Comparison of ENCODE assay signal across 25 cellular contexts in the genomic region with DNA sequence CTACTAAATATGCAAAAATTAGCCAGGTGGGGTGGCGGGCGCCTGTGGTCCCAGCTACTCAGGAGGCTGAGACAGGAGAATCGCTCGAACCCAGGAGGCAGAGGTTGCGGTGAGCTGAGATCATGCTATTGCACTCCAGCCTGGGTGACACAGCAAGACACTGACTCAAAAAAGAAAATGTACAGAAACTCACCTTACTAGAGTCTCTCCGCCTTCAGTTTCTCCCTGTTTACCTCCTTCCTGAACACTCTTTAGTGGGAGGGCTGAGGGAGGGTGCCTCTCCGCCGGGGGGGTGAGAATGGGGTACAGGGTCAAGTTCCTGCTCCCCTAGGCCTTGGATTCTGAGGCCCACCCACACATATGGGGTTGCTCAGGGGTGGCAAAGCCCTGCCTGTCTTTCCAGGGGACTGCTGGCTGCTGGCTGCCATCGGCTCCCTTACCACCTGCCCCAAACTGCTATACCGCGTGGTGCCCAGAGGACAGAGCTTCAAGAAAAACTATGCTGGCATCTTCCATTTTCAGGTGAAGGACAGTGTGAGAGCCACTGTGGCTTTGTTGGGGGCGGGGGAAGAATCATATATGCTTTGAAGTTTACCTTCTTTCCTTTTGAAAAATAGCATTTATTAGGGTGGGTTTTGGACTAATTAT. TPM values are rescaled to one million over a fixed set of nuclear protein-coding genes. Genes with fewer than 3 reads are reported as not detected.
DNase-seq lines count a peak whose midpoint lies in the region; ATAC-seq and TF ChIP-seq lines count a peak whose summit lies in the region.
"Had no signal": no experiment of that assay in that cellular context is flagged by ENCODE, and none has a peak within 500 bp of the region (broad histone marks: within the 10 kb centered on the region; RNA-seq: fewer than 3 reads in every experiment).

No MANE protein-coding gene starts in this region.

- peaks cover 24% of the 10 kb centered on the region for H3K4me1 Mint-ChIP-seq in activated CD8-positive, alpha-beta T cell treated with anti-CD3 and anti-CD28 coated beads for 36 hours (ENCODE audit: low read depth)
- H3K4me1 Mint-ChIP-seq in stimulated activated naive B cell treated with anti-CD40 and anti-IgM and Interleukin-4, amounts not matched to agents 10 μg/mL and 1 μg/mL and 100 μg/mL, for 72 hours = peaks cover 14 to 22% of the 10 kb centered on the region in 2 donors

- H3K9me3 Mint-ChIP-seq in activated CD8-positive, alpha-beta T cell treated with anti-CD3 and anti-CD28 coated beads for 36 hours = no peaks in the 10 kb centered on the region
- H3K9me3 Mint-ChIP-seq in stimulated activated naive B cell treated with anti-CD40 and anti-IgM and Interleukin-4, amounts not matched to agents 10 μg/mL and 1 μg/mL and 100 μg/mL, for 72 hours = no peaks in the 10 kb centered on the region
- H3K9me3 Mint-ChIP-seq: activated naive CD8-positive, alpha-beta T cell treated with anti-CD3 and anti-CD28 coated beads, Interleukin-2, amount 10 ng/mL, durations not matched to agents 7 days and 5 days; activated T-helper 1 cell treated with anti-CD3 and anti-CD28 coated beads, Interleukin-12 subunit alpha, Interleukin-12 subunit beta, Interleukin-2, Interleukin-4 antibody, amounts not matched to agents 30 ng/mL and 10 ng/mL and 1 ng/mL, durations not matched to agents 14 hours and 24 hours and 36 hours; CD8-positive, alpha-beta memory T cell; immature natural killer cell; natural killer cell had no signal

- DNase-seq in activated naive CD4-positive, alpha-beta T cell treated with Interleukin-2 at 50 U/mL for 16 hours = peak; percentile 48
- no peak for DNase-seq in activated naive CD4-positive, alpha-beta T cell (lab: John Stamatoyannopoulos, UW)
- DNase-seq in activated CD8-positive, alpha-beta T cell treated with anti-CD3 and anti-CD28 coated beads for 36 hours = peak; percentile 74
- DNase-seq in stimulated activated naive B cell treated with anti-CD40 and anti-IgM and Interleukin-4, amounts not matched to agents 10 μg/mL and 1 μg/mL and 100 μg/mL, for 72 hours = no peak
- no peak for DNase-seq in NAMALWA (ENCODE audit: low spot score)
- DNase-seq: NCI-H1417 treated with DMSO at 0.1 percent for 48 hours, SIG-M5 had no signal

- H3K27ac Mint-ChIP-seq in activated CD8-positive, alpha-beta T cell treated with anti-CD3 and anti-CD28 coated beads for 36 hours = peak overlapping the region; percentile 81
- peak overlapping the region; percentile 3 for H3K27ac Mint-ChIP-seq in stimulated activated naive B cell treated with anti-CD40 and anti-IgM and Interleukin-4, amounts not matched to agents 10 μg/mL and 1 μg/mL and 100 μg/mL, for 72 hours
- H3K27ac Mint-ChIP-seq: natural killer cell had no signal

- peak; percentile 52 for ATAC-seq in GM21447 (IDR thresholded peaks at IDR 0.05; ENCODE audit: unreplicated experiment)
- peak; percentile 60 for ATAC-seq in activated CD8-positive, alpha-beta T cell treated with anti-CD3 and anti-CD28 coated beads for 36 hours
- no peak for ATAC-seq in stimulated activated naive B cell treated with anti-CD40 and anti-IgM and Interleukin-4, amounts not matched to agents 10 μg/mL and 1 μg/mL and 100 μg/mL, for 72 hours (replicated peaks)
- ATAC-seq in GM21529 (IDR thresholded peaks at IDR 0.05; ENCODE audit: unreplicated experiment) = no peak

- H3K36me3 Mint-ChIP-seq in activated CD8-positive, alpha-beta T cell treated with anti-CD3 and anti-CD28 coated beads for 36 hours (ENCODE audit: low read depth) = no peaks in the 10 kb centered on the region
- no peaks in the 10 kb centered on the region for H3K36me3 Mint-ChIP-seq in stimulated activated naive B cell treated with anti-CD40 and anti-IgM and Interleukin-4, amounts not matched to agents 10 μg/mL and 1 μg/mL and 100 μg/mL, for 72 hours
- H3K36me3 Mint-ChIP-seq: activated naive CD8-positive, alpha-beta T cell treated with anti-CD3 and anti-CD28 coated beads, Interleukin-2, amount 10 ng/mL, durations not matched to agents 7 days and 5 days; CD8-positive, alpha-beta memory T cell; immature natural killer cell; natural killer cell had no signal

- intact Hi-C loops in activated CD8-positive, alpha-beta T cell treated with anti-CD3 and anti-CD28 coated beads for 36 hours (cut with micrococcal nuclease) = loop anchor here (2.0 to 5.0 kb wide), 2 partner anchors 65 to 167 kb away; no protein-coding TSS in a partner anchor

- CTCF ChIA-PET in activated CD8-positive, alpha-beta T cell treated with anti-CD3 and anti-CD28 coated beads for 36 hours (lab: Charles Lee) = interaction anchor here (0.6 to 2.7 kb wide), 38 partner anchors 9 to 397 kb away, joined by 3 to 28 read pairs (median 4); a partner anchor contains a TSS

- TF ChIP-seq CTCF in activated CD8-positive, alpha-beta T cell treated with anti-CD3 and anti-CD28 coated beads for 36 hours (IDR thresholded peaks at IDR 0.05) = no peak

- H3K4me3 Mint-ChIP-seq in activated CD8-positive, alpha-beta T cell treated with anti-CD3 and anti-CD28 coated beads for 36 hours = peak overlapping the region; percentile 43
- H3K4me3 Mint-ChIP-seq in stimulated activated naive B cell treated with anti-CD40 and anti-IgM and Interleukin-4, amounts not matched to agents 10 μg/mL and 1 μg/mL and 100 μg/mL, for 72 hours = no peak overlapping the region
- H3K4me3 Mint-ChIP-seq: activated naive CD8-positive, alpha-beta T cell treated with anti-CD3 and anti-CD28 coated beads, Interleukin-2, amount 10 ng/mL, durations not matched to agents 7 days and 5 days; activated T-helper 1 cell treated with anti-CD3 and anti-CD28 coated beads, Interleukin-12 subunit alpha, Interleukin-12 subunit beta, Interleukin-2, Interleukin-4 antibody, amounts not matched to agents 30 ng/mL and 10 ng/mL and 1 ng/mL, durations not matched to agents 14 hours and 24 hours and 36 hours; CD8-positive, alpha-beta memory T cell; natural killer cell had no signal

- H3K27me3 Mint-ChIP-seq in activated CD8-positive, alpha-beta T cell treated with anti-CD3 and anti-CD28 coated beads for 36 hours = no peaks in the 10 kb centered on the region
- H3K27me3 Mint-ChIP-seq in stimulated activated naive B cell treated with anti-CD40 and anti-IgM and Interleukin-4, amounts not matched to agents 10 μg/mL and 1 μg/mL and 100 μg/mL, for 72 hours = peaks cover 23 to 34% of the 10 kb centered on the region in 2 donors

- POLR2A ChIA-PET in activated CD8-positive, alpha-beta T cell treated with anti-CD3 and anti-CD28 coated beads for 36 hours (lab: Charles Lee) = interaction anchor here (1.0 to 2.5 kb wide), 8 partner anchors 9 to 84 kb away, joined by 3 to 15 read pairs (median 4); a partner anchor contains a TSS

RNA-seq across cellular contexts. Expression of a gene that starts 13.4 kb away (rescaled TPM):
- total RNA-seq in activated CD8-positive, alpha-beta T cell treated with anti-CD3 and anti-CD28 coated beads for 36 hours = under 1 TPM; 0.11 to 0.18 TPM
- total RNA-seq: activated naive CD8-positive, alpha-beta T cell treated with anti-CD3 and anti-CD28 coated beads, Interleukin-2, amount 10 ng/mL, durations not matched to agents 7 days and 5 days; activated T-helper 1 cell treated with anti-CD3 and anti-CD28 coated beads, Interleukin-12 subunit alpha, Interleukin-12 subunit beta, Interleukin-2, Interleukin-4 antibody, amounts not matched to agents 30 ng/mL and 10 ng/mL and 1 ng/mL, durations not matched to agents 14 hours and 24 hours and 36 hours; cardiac muscle cell; CD8-positive, alpha-beta memory T cell; Daoy; natural killer cell; occipital lobe had no signal

RNA-seq across cellular contexts. Expression of a gene that starts 44.7 kb away (rescaled TPM):
- total RNA-seq in activated CD8-positive, alpha-beta T cell treated with anti-CD3 and anti-CD28 coated beads for 36 hours = 10 to 100 TPM in 1 of 2 experiments, 1 to 10 TPM in 1; 9.1 to 12.9 TPM

RNA-seq across cellular contexts. Expression of a gene that starts 44.7 kb away (rescaled TPM):
- total RNA-seq in activated CD8-positive, alpha-beta T cell treated with anti-CD3 and anti-CD28 coated beads for 36 hours = not detected
- total RNA-seq: activated naive CD8-positive, alpha-beta T cell treated with anti-CD3 and anti-CD28 coated beads, Interleukin-2, amount 10 ng/mL, durations not matched to agents 7 days and 5 days; activated T-helper 1 cell treated with anti-CD3 and anti-CD28 coated beads, Interleukin-12 subunit alpha, Interleukin-12 subunit beta, Interleukin-2, Interleukin-4 antibody, amounts not matched to agents 30 ng/mL and 10 ng/mL and 1 ng/mL, durations not matched to agents 14 hours and 24 hours and 36 hours; cardiac muscle cell; CD8-positive, alpha-beta memory T cell; colonic mucosa; Daoy; HepG2; lung microvascular endothelial cell; mononuclear cell; natural killer cell; occipital lobe; Peyer's patch; sigmoid colon; temporal lobe; ureter had no signal

RNA-seq across cellular contexts. Expression of a gene that starts 44.8 kb away (rescaled TPM):
- 10 to 100 TPM; 42.8 to 44.3 TPM for total RNA-seq in activated CD8-positive, alpha-beta T cell treated with anti-CD3 and anti-CD28 coated beads for 36 hours

RNA-seq across cellular contexts. Expression of a gene that starts 51.4 kb away (rescaled TPM):
- total RNA-seq in activated CD8-positive, alpha-beta T cell treated with anti-CD3 and anti-CD28 coated beads for 36 hours = 10 to 100 TPM; 56.1 to 57.4 TPM

Comparison
In these comparisons a context has a peak if more than half of its experiments do, and no peak if none do; other contexts are left out.
1. DNase-seq: peak in activated naive CD4-positive, alpha-beta T cell treated with Interleukin-2 at 50 U/mL for 16 hours (single experiment) and activated CD8-positive, alpha-beta T cell treated with anti-CD3 and anti-CD28 coated beads for 36 hours (single experiment); none in activated naive CD4-positive, alpha-beta T cell (0 of 4), stimulated activated naive B cell treated with anti-CD40 and anti-IgM and Interleukin-4, amounts not matched to agents 10 μg/mL and 1 μg/mL and 100 μg/mL, for 72 hours (single experiment) and NAMALWA (single experiment).
2. ATAC-seq: peak in GM21447 (single experiment) and activated CD8-positive, alpha-beta T cell treated with anti-CD3 and anti-CD28 coated beads for 36 hours (single experiment); none in stimulated activated naive B cell treated with anti-CD40 and anti-IgM and Interleukin-4, amounts not matched to agents 10 μg/mL and 1 μg/mL and 100 μg/mL, for 72 hours (0 of 2) and GM21529 (single experiment).